ENCODE assay signal across 10 cellular contexts in genomic region chr19:29478578-29479565, GRCh38. TPM values are rescaled to one million over a fixed set of nuclear protein-coding genes. Genes with fewer than 3 reads are reported as not detected.
DNase-seq lines count a peak whose midpoint lies in the region; TF ChIP-seq lines count a peak whose summit lies in the region.
"Had no signal": no experiment of that assay in that cellular context is flagged by ENCODE, and none has a peak within 500 bp of the region (broad histone marks: within the 10 kb centered on the region; RNA-seq: fewer than 3 reads in every experiment).

No MANE protein-coding gene starts in this region.

- TF ChIP-seq CTCF in progenitor cell of endocrine pancreas (IDR thresholded peaks at IDR 0.05; ENCODE audit: unreplicated experiment) (peak; percentile 83), stomach (IDR thresholded peaks at IDR 0.05) (no peak)

- peak; percentile 30 for DNase-seq in NCI-H2107 (lab: John Stamatoyannopoulos, UW)
- DNase-seq in NCI-H2107 treated with DMSO at 0.1 percent for 48 hours (lab: John Stamatoyannopoulos, UW; ENCODE audit: unreplicated experiment): no peak
- peak; percentile 16 for DNase-seq in NCI-H1105 treated with DMSO at 0.1 percent for 48 hours (lab: John Stamatoyannopoulos, UW)
- peak; percentile 82 for DNase-seq in cerebellum (ENCODE audit: low spot score)
- DNase-seq in progenitor cell of endocrine pancreas (ENCODE audit: low spot score, unreplicated experiment): peak; percentile 51
- DNase-seq in T1000 (lab: John Stamatoyannopoulos, UW): no peak
- DNase-seq in NOMO-1 treated with dmso at 0.1 percent for 144 hours (lab: John Stamatoyannopoulos, UW; ENCODE audit: unreplicated experiment): no peak
- DNase-seq in stomach: no peak

- no peak overlapping the region for H3K4me3 ChIP-seq in stomach
- H3K4me3 ChIP-seq: BLaER1 treated with 17β-estradiol and CSF1 and Interleukin-3, amounts not matched to agents 10 nM and 100 nM had no signal

- TF ChIP-seq POLR2A in stomach (IDR thresholded peaks at IDR 0.05): no peak

- peaks cover 5% of the 10 kb centered on the region for H3K9me3 Mint-ChIP-seq in progenitor cell of endocrine pancreas (ENCODE audit: low read depth)

- no peak for TF ChIP-seq EP300 in stomach (IDR thresholded peaks at IDR 0.05)

- no peak overlapping the region for H3K4me3 Mint-ChIP-seq in progenitor cell of endocrine pancreas (ENCODE audit: low read depth)
- H3K4me3 Mint-ChIP-seq: activated T-cell treated with anti-CD3 and anti-CD28 coated beads, Interleukin-2, amount 50 U/mL, for 72 hours had no signal

- no peak overlapping the region for H3K27ac Mint-ChIP-seq in progenitor cell of endocrine pancreas
- H3K27ac Mint-ChIP-seq: activated T-cell treated with anti-CD3 and anti-CD28 coated beads, Interleukin-2, amount 50 U/mL, for 72 hours had no signal

- intact Hi-C loops in stomach (cut with DNase I; ENCODE audit: low total_unique reads): no loop called here

- peaks cover 0 to 38% (median 0%) of the 10 kb centered on the region in 3 donors for H3K27me3 ChIP-seq in stomach
- H3K27me3 ChIP-seq: BLaER1 treated with 17β-estradiol and CSF1 and Interleukin-3, amounts not matched to agents 10 nM and 100 nM had no signal

- no peaks in the 10 kb centered on the region for H3K4me1 ChIP-seq in stomach

- H3K27ac ChIP-seq in stomach: no peak overlapping the region
- H3K27ac ChIP-seq: BLaER1 treated with 17β-estradiol and CSF1 and Interleukin-3, amounts not matched to agents 10 nM and 100 nM had no signal

- no peaks in the 10 kb centered on the region for H3K36me3 ChIP-seq in stomach

- no peaks in the 10 kb centered on the region for H3K36me3 Mint-ChIP-seq in progenitor cell of endocrine pancreas (ENCODE audit: insufficient read depth)

- 58 to 76% (median 63%) methylated on average over 19 to 34 of the region's 34 CpGs for WGBS in stomach, 5 donors

- H3K27me3 Mint-ChIP-seq in progenitor cell of endocrine pancreas: peaks cover 28% of the 10 kb centered on the region

- peaks cover 0 to 21% (median 16%) of the 10 kb centered on the region in 4 donors for H3K9me3 ChIP-seq in stomach

- H3K4me1 Mint-ChIP-seq in progenitor cell of endocrine pancreas (ENCODE audit: low read depth): no peaks in the 10 kb centered on the region

RNA-seq across cellular contexts. Expression of gene VSTM2B, which starts 46.9 kb away (rescaled TPM):
- total RNA-seq in cerebellum (2.6 TPM), progenitor cell of endocrine pancreas (not detected in 2 replicates), stomach (not detected)
- not detected for polyA plus RNA-seq in stomach
- total RNA-seq: activated T-cell treated with anti-CD3 and anti-CD28 coated beads, Interleukin-2, amount 50 U/mL, for 72 hours had no signal

Comparison
In these comparisons a context has a peak if more than half of its experiments do, and no peak if none do; other contexts are left out.
1. DNase-seq: peak in NCI-H2107 (single experiment), NCI-H1105 treated with DMSO at 0.1 percent for 48 hours (single experiment), cerebellum (single experiment) and progenitor cell of endocrine pancreas (single experiment); none in NCI-H2107 treated with DMSO at 0.1 percent for 48 hours (single experiment), T1000 (single experiment), NOMO-1 treated with dmso at 0.1 percent for 144 hours (single experiment) and stomach (single experiment).